Comparison of ENCODE assay signal across 1 cellular context in the genomic region with DNA sequence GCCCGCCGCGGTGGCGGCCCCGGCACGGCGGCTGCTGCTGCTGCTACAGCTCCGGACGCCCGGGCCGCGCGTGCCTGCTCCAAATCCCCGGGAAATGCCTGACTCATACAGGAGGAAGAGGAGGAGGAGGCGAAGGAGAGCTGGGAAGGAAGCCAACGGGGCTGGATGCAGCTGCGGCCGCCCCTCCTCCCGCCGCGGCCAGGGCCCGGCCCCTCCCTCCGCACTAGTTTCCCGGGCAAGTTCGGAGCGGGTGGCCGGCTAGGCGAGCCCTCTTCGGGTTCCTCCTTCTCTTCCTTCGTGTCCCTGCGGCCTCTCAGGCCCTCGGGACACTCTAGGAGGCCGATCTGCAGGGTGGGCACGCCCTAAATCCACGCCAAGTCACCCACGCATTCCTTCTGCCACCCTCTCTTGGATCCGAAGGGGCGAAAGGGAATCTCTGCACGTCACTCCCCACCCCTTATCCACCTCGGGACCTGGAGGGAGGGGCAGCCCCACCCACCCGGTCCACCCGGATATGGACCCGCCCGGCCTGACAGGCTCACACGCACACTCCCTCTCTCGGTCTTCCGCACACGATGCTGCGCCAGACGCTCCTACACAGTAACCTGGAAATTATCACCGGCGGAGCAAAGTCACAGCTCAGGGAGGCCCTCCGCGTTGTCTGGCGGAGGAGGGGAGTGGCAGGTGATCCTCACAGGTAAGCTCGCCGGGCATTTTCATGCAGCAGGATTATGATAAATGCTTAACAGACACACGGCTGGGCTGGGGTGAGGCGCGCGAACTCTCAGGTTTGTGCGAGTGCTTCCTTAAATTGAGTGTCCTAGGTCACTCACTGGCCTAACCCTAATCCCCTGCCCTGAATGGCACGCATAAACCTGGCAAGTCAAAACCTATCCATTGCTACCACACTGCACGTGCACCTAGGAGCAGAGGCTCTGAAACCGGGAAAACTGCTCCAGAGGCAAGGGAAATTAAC.
TF ChIP-seq lines count a peak whose summit lies in the region.

A gene with protein sequence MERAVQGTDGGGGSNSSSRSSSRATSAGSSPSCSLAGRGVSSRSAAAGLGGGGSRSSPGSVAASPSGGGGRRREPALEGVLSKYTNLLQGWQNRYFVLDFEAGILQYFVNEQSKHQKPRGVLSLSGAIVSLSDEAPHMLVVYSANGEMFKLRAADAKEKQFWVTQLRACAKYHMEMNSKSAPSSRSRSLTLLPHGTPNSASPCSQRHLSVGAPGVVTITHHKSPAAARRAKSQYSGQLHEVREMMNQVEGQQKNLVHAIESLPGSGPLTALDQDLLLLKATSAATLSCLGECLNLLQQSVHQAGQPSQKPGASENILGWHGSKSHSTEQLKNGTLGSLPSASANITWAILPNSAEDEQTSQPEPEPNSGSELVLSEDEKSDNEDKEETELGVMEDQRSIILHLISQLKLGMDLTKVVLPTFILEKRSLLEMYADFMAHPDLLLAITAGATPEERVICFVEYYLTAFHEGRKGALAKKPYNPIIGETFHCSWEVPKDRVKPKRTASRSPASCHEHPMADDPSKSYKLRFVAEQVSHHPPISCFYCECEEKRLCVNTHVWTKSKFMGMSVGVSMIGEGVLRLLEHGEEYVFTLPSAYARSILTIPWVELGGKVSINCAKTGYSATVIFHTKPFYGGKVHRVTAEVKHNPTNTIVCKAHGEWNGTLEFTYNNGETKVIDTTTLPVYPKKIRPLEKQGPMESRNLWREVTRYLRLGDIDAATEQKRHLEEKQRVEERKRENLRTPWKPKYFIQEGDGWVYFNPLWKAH (minus strand): TSS at position 57 of the 976 bp plus-strand sequence. CDS start 83 bp downstream, outside the sequence.
A gene (plus strand): TSS at position 545 of the 976 bp plus-strand sequence. CDS start 7,330 bp downstream, outside the sequence.

TF ChIP-seq in HepG2, 621 proteins besides CTCF, POLR2A, EP300 and RAD21 (continued from another document and continues in another):
- TF ChIP-seq, protein P1, sequence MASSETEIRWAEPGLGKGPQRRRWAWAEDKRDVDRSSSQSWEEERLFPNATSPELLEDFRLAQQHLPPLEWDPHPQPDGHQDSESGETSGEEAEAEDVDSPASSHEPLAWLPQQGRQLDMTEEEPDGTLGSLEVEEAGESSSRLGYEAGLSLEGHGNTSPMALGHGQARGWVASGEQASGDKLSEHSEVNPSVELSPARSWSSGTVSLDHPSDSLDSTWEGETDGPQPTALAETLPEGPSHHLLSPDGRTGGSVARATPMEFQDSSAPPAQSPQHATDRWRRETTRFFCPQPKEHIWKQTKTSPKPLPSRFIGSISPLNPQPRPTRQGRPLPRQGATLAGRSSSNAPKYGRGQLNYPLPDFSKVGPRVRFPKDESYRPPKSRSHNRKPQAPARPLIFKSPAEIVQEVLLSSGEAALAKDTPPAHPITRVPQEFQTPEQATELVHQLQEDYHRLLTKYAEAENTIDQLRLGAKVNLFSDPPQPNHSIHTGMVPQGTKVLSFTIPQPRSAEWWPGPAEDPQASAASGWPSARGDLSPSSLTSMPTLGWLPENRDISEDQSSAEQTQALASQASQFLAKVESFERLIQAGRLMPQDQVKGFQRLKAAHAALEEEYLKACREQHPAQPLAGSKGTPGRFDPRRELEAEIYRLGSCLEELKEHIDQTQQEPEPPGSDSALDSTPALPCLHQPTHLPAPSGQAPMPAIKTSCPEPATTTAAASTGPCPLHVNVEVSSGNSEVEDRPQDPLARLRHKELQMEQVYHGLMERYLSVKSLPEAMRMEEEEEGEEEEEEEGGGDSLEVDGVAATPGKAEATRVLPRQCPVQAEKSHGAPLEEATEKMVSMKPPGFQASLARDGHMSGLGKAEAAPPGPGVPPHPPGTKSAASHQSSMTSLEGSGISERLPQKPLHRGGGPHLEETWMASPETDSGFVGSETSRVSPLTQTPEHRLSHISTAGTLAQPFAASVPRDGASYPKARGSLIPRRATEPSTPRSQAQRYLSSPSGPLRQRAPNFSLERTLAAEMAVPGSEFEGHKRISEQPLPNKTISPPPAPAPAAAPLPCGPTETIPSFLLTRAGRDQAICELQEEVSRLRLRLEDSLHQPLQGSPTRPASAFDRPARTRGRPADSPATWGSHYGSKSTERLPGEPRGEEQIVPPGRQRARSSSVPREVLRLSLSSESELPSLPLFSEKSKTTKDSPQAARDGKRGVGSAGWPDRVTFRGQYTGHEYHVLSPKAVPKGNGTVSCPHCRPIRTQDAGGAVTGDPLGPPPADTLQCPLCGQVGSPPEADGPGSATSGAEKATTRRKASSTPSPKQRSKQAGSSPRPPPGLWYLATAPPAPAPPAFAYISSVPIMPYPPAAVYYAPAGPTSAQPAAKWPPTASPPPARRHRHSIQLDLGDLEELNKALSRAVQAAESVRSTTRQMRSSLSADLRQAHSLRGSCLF (CRISPR knock-in tag; IDR thresholded peaks at IDR 0.05; ENCODE audit: borderline replicate concordance) = no peak
- TF ChIP-seq SMAD3 (CRISPR knock-in tag; IDR thresholded peaks at IDR 0.05) = no peak
- TF ChIP-seq RXRA (CRISPR knock-in tag; IDR thresholded peaks at IDR 0.05) = no peak
- no peak for TF ChIP-seq ZNF562 (CRISPR knock-in tag; IDR thresholded peaks at IDR 0.05; ENCODE audit: borderline replicate concordance)
- TF ChIP-seq ZBTB8A (CRISPR knock-in tag; IDR thresholded peaks at IDR 0.05; ENCODE audit: borderline replicate concordance, low read depth) = no peak
- TF ChIP-seq ZNF569 (CRISPR knock-in tag; IDR thresholded peaks at IDR 0.05; ENCODE audit: borderline replicate concordance) = no peak
- TF ChIP-seq, protein P2, sequence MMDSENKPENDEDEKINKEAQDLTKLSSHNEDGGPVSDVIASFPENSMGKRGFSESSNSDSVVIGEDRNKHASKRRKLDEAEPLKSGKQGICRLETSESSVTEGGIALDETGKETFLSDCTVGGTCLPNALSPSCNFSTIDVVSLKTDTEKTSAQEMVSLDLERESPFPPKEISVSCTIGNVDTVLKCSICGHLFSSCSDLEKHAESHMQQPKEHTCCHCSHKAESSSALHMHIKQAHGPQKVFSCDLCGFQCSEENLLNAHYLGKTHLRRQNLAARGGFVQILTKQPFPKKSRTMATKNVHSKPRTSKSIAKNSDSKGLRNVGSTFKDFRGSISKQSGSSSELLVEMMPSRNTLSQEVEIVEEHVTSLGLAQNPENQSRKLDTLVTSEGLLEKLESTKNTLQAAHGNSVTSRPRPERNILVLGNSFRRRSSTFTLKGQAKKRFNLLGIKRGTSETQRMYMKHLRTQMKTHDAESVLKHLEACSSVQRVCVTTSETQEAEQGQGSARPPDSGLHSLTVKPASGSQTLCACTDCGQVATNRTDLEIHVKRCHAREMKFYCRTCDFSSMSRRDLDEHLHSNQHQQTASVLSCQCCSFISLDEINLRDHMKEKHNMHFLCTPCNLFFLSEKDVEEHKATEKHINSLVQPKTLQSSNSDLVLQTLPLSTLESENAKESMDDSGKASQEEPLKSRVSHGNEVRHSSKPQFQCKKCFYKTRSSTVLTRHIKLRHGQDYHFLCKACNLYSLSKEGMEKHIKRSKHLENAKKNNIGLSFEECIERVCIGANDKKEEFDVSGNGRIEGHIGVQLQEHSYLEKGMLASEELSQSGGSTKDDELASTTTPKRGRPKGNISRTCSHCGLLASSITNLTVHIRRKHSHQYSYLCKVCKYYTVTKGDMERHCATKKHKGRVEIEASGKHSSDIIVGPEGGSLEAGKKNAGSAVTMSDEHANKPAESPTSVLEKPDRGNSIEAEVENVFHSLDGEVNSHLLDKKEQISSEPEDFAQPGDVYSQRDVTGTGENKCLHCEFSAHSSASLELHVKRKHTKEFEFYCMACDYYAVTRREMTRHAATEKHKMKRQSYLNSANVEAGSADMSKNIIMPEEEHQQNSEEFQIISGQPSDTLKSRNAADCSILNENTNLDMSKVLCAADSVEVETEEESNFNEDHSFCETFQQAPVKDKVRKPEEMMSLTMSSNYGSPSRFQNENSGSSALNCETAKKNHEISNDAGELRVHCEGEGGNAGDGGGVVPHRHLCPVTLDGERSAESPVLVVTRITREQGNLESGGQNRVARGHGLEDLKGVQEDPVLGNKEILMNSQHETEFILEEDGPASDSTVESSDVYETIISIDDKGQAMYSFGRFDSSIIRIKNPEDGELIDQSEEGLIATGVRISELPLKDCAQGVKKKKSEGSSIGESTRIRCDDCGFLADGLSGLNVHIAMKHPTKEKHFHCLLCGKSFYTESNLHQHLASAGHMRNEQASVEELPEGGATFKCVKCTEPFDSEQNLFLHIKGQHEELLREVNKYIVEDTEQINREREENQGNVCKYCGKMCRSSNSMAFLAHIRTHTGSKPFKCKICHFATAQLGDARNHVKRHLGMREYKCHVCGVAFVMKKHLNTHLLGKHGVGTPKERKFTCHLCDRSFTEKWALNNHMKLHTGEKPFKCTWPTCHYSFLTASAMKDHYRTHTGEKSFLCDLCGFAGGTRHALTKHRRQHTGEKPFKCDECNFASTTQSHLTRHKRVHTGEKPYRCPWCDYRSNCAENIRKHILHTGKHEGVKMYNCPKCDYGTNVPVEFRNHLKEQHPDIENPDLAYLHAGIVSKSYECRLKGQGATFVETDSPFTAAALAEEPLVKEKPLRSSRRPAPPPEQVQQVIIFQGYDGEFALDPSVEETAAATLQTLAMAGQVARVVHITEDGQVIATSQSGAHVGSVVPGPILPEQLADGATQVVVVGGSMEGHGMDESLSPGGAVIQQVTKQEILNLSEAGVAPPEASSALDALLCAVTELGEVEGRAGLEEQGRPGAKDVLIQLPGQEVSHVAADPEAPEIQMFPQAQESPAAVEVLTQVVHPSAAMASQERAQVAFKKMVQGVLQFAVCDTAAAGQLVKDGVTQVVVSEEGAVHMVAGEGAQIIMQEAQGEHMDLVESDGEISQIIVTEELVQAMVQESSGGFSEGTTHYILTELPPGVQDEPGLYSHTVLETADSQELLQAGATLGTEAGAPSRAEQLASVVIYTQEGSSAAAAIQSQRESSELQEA (CRISPR knock-in tag; IDR thresholded peaks at IDR 0.05; ENCODE audit: not compliant biosample characterization) = no peak
- no peak for TF ChIP-seq ZNF746 (CRISPR knock-in tag; IDR thresholded peaks at IDR 0.05)
- TF ChIP-seq GFI1 (CRISPR knock-in tag; IDR thresholded peaks at IDR 0.05; ENCODE audit: borderline replicate concordance) = peak; percentile 100
- TF ChIP-seq ONECUT2 (CRISPR knock-in tag; IDR thresholded peaks at IDR 0.05) = no peak
- no peak for TF ChIP-seq ZBTB7A (CRISPR knock-in tag; IDR thresholded peaks at IDR 0.05)
- TF ChIP-seq NFYC (CRISPR knock-in tag; IDR thresholded peaks at IDR 0.05) = no peak
- no peak for TF ChIP-seq ZFP37 (CRISPR knock-in tag; IDR thresholded peaks at IDR 0.05; ENCODE audit: borderline replicate concordance)
- TF ChIP-seq ZNF670 (CRISPR knock-in tag; IDR thresholded peaks at IDR 0.05; ENCODE audit: borderline replicate concordance) = no peak
- TF ChIP-seq, protein P3, sequence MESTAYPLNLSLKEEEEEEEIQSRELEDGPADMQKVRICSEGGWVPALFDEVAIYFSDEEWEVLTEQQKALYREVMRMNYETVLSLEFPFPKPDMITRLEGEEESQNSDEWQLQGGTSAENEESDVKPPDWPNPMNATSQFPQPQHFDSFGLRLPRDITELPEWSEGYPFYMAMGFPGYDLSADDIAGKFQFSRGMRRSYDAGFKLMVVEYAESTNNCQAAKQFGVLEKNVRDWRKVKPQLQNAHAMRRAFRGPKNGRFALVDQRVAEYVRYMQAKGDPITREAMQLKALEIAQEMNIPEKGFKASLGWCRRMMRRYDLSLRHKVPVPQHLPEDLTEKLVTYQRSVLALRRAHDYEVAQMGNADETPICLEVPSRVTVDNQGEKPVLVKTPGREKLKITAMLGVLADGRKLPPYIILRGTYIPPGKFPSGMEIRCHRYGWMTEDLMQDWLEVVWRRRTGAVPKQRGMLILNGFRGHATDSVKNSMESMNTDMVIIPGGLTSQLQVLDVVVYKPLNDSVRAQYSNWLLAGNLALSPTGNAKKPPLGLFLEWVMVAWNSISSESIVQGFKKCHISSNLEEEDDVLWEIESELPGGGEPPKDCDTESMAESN (CRISPR knock-in tag; conservative IDR thresholded peaks at IDR 0.05) = no peak
- no peak for TF ChIP-seq DNMT1 (CRISPR knock-in tag; IDR thresholded peaks at IDR 0.05)
- peak; percentile 53; the same call in 1 of the 2 replicates for TF ChIP-seq MYC (CRISPR knock-in tag; IDR thresholded peaks at IDR 0.05; ENCODE audit: borderline replicate concordance)
- TF ChIP-seq, protein P4, sequence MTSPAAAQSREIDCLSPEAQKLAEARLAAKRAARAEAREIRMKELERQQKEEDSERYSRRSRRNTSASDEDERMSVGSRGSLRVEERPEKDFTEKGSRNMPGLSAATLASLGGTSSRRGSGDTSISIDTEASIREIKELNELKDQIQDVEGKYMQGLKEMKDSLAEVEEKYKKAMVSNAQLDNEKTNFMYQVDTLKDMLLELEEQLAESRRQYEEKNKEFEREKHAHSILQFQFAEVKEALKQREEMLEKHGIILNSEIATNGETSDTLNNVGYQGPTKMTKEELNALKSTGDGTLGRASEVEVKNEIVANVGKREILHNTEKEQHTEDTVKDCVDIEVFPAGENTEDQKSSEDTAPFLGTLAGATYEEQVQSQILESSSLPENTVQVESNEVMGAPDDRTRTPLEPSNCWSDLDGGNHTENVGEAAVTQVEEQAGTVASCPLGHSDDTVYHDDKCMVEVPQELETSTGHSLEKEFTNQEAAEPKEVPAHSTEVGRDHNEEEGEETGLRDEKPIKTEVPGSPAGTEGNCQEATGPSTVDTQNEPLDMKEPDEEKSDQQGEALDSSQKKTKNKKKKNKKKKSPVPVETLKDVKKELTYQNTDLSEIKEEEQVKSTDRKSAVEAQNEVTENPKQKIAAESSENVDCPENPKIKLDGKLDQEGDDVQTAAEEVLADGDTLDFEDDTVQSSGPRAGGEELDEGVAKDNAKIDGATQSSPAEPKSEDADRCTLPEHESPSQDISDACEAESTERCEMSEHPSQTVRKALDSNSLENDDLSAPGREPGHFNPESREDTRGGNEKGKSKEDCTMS (CRISPR knock-in tag; conservative IDR thresholded peaks at IDR 0.05) = no peak
- no peak for TF ChIP-seq ZKSCAN1 (IDR thresholded peaks at IDR 0.05; ENCODE audit: low read length)
- TF ChIP-seq ZNF616 (CRISPR knock-in tag; IDR thresholded peaks at IDR 0.05; ENCODE audit: low read depth) = no peak
- TF ChIP-seq, protein P5, sequence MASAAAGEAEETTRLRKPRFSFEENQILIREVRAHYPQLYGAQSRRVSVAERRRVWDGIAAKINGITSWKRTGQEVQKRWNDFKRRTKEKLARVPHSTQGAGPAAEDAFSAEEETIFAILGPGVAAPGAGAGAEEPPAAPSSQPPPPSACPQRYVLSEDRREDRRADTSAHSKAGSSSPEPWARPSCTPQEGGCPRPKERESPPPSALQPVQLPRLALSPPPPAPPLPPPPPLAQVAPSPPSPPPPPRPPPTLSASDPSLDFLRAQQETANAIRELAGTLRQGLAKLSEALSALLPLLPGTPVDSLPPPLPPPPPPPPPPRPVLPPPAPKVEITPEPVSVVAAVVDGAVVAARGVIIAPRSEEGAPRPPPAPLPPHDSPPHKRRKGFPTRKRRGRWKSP (CRISPR knock-in tag; IDR thresholded peaks at IDR 0.05) = 0 out of 2 replicates have a peak, but pooled peaks have one; percentile 28
- no peak for TF ChIP-seq ZNF839 (CRISPR knock-in tag; IDR thresholded peaks at IDR 0.05; ENCODE audit: borderline replicate concordance)
- TF ChIP-seq ZNF501 (CRISPR knock-in tag; IDR thresholded peaks at IDR 0.05) = no peak
- 0 out of 2 replicates have a peak, but pooled peaks have one; percentile 24 for TF ChIP-seq ZBTB7B (CRISPR knock-in tag; IDR thresholded peaks at IDR 0.05)
- TF ChIP-seq PHF5A (CRISPR knock-in tag; IDR thresholded peaks at IDR 0.05; ENCODE audit: low read depth, unreplicated experiment) = no peak
- no peak for TF ChIP-seq ZNF224 (CRISPR knock-in tag; IDR thresholded peaks at IDR 0.05)
